In the genomic region with DNA sequence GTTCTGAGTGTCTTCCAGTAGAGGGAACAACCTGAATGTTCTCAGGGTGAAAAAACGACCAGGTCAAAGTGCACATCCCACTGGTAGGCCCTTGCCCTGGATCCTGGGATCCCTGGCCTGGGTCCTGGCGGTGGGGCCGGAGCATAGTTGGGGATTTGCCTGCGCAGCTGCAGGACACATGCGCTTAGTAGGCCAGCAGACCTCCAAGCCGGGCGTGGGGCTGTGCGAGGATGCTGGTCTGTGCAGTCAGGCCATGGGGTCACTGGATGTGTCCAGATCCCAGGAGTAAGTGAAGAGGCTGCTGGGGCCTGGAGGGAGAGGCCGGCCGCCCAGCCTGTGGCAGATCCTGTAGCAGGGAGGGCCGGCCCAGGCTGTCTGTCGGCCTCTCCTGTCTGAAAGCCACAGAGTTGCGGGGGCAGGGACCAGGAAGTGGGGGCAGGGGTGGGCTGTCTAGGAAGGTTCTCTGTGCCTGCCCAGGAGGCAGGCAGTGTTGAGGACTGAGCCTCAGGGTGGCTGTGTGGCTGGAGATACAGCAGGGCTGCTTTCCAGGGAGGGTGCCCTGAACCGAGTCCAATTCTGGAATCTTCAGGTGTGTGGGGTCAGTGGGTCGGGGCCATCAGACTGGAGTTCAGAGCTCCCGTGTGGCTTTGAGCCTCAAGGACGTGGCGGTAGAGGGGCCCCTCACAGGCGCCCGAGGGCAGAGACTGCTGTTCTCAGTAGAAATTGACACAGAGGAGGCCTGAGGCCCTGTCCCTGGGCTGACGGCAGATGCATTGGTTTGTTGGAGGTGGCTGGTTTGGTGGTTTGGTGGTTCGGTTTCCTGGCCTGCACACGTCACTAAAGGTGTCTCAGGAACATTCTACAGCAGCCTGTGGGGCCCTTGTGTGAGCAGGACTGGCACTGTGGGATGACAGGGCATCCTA, we compare ENCODE assay signal across 10 cellular contexts. TPM values are rescaled to one million over a fixed set of nuclear protein-coding genes. Genes with fewer than 3 reads are reported as not detected.
DNase-seq lines count a peak whose midpoint lies in the region; TF ChIP-seq lines count a peak whose summit lies in the region.
"Had no signal": no experiment of that assay in that cellular context is flagged by ENCODE, and none has a peak within 500 bp of the region (broad histone marks: within the 10 kb centered on the region; RNA-seq: fewer than 3 reads in every experiment).

No MANE protein-coding gene starts in this region.

- no peaks in the 10 kb centered on the region for H3K36me3 ChIP-seq in ectodermal cell (ENCODE audit: control insufficient read depth, insufficient read depth, low read length)

- H3K4me1 ChIP-seq in ectodermal cell (ENCODE audit: control insufficient read depth, insufficient read depth, low read length), result no peaks in the 10 kb centered on the region

- TF ChIP-seq CTCF in HL-60 (IDR thresholded peaks at IDR 0.05; ENCODE audit: insufficient read depth, low read length), result no peak
- TF ChIP-seq CTCF in type B pancreatic cell (conservative IDR thresholded peaks at IDR 0.05), result no peak

- H3K4me3 ChIP-seq in HL-60 (replicated peaks; ENCODE audit: insufficient read depth, low read length) (no peak overlapping the region), ectodermal cell (ENCODE audit: insufficient read depth, low read depth, low read length) (no peak overlapping the region)
- H3K4me3 ChIP-seq: esophagus muscularis mucosa had no signal

- H3K36me3 Mint-ChIP-seq in type B pancreatic cell, result no peaks in the 10 kb centered on the region

- H3K27me3 Mint-ChIP-seq in type B pancreatic cell, result no peaks in the 10 kb centered on the region

- H3K4me1 Mint-ChIP-seq in type B pancreatic cell (ENCODE audit: unreplicated experiment), result peaks cover 5% of the 10 kb centered on the region

- no peaks in the 10 kb centered on the region for H3K9me3 ChIP-seq in ectodermal cell (ENCODE audit: control insufficient read depth, low read length)
- H3K9me3 ChIP-seq: esophagus muscularis mucosa had no signal

- DNase-seq in HL-60 (ENCODE audit: low read depth in 1 of 2, low spot score in 1 of 2) (peak in 1 of 2 experiments; percentile 73), EL (no peak), type B pancreatic cell (ENCODE audit: extremely low spot score, unreplicated experiment) (no peak), NCI-H1694 treated with DMSO at 0.1 percent for 48 hours (lab: John Stamatoyannopoulos, UW) (no peak), posterior vena cava (ENCODE audit: low spot score) (no peak)
- DNase-seq in activated CD4-positive, alpha-beta T cell treated with anti-CD3 and anti-CD28 coated beads for 1 hour, result peak; percentile 54
- DNase-seq in stimulated activated CD4-positive, alpha-beta T cell treated with anti-CD3 and anti-CD28 coated beads, Interleukin-1b, Interleukin-23, amount 100 ng/mL, for 4 hours (ENCODE audit: low read depth in 2 of 2), result peak; percentile 18 to 21

- H3K27me3 ChIP-seq in HL-60 (ENCODE audit: insufficient read depth, poor library complexity, severe bottlenecking), result no peaks in the 10 kb centered on the region
- H3K27me3 ChIP-seq in ectodermal cell (ENCODE audit: control insufficient read depth, insufficient read depth, low read length, poor library complexity, severe bottlenecking), result no peaks in the 10 kb centered on the region
- H3K27me3 ChIP-seq: esophagus muscularis mucosa had no signal

- H3K27ac ChIP-seq in HL-60 (replicated peaks), result peak overlapping the region; percentile 81
- peak overlapping the region; percentile 44 for H3K27ac ChIP-seq in ectodermal cell (ENCODE audit: insufficient read depth, low read depth, low read length, poor library complexity, severe bottlenecking)

- intact Hi-C loops in posterior vena cava (cut with DNase I), result no loop called here

- 89 to 91% methylated on average over 23 of the region's 23 CpGs for WGBS in ectodermal cell, 2 experiments

- no peaks in the 10 kb centered on the region for H3K9me3 Mint-ChIP-seq in type B pancreatic cell

- no peak overlapping the region for H3K27ac Mint-ChIP-seq in type B pancreatic cell

- H3K4me3 Mint-ChIP-seq in type B pancreatic cell, result no peak overlapping the region

RNA-seq across cellular contexts. Expression of a gene that starts 17.2 kb away (rescaled TPM):
- 32.9 TPM for polyA plus RNA-seq in ectodermal cell (2013, experiment 1 of 4)
- 37.9 TPM for polyA plus RNA-seq in ectodermal cell (2013, experiment 2 of 4)
- polyA plus RNA-seq in ectodermal cell (2013, experiment 3 of 4), result 32.6 TPM
- polyA plus RNA-seq in ectodermal cell (2013, experiment 4 of 4), result 36.5 TPM
- 36.7 and 37.7 TPM in 2 replicates for total RNA-seq in type B pancreatic cell (ENCODE audit: low replicate concordance)
- 10 to 100 TPM; 10.7 to 14.2 TPM for total RNA-seq in posterior vena cava

RNA-seq across cellular contexts. Expression of a gene that starts 51.5 kb away (rescaled TPM):
- polyA plus RNA-seq in ectodermal cell (2013, experiment 1 of 4), result 83.9 TPM
- 83.1 TPM for polyA plus RNA-seq in ectodermal cell (2013, experiment 2 of 4)
- polyA plus RNA-seq in ectodermal cell (2013, experiment 3 of 4), result 46.7 TPM
- 56.9 TPM for polyA plus RNA-seq in ectodermal cell (2013, experiment 4 of 4)
- total RNA-seq in type B pancreatic cell (ENCODE audit: low replicate concordance) (87.9 and 88.6 TPM in 2 replicates), posterior vena cava (10 to 100 TPM; 61.0 to 62.6 TPM)

RNA-seq across cellular contexts. Expression of a gene that starts 57.9 kb away (rescaled TPM):
- polyA plus RNA-seq in ectodermal cell (2013, experiment 1 of 4), result 26.1 TPM
- polyA plus RNA-seq in ectodermal cell (2013, experiment 2 of 4), result 27.8 TPM
- polyA plus RNA-seq in ectodermal cell (2013, experiment 3 of 4), result 20.6 TPM
- polyA plus RNA-seq in ectodermal cell (2013, experiment 4 of 4), result 21.0 TPM
- 21.6 and 36.7 TPM in 2 replicates for total RNA-seq in type B pancreatic cell (ENCODE audit: low replicate concordance)
- 10 to 100 TPM; 17.0 to 17.8 TPM for total RNA-seq in posterior vena cava

RNA-seq across cellular contexts. Expression of a gene that starts 58.2 kb away (rescaled TPM):
- polyA plus RNA-seq in ectodermal cell (2013, experiment 1 of 4), result 0.89 TPM
- polyA plus RNA-seq in ectodermal cell (2013, experiment 2 of 4), result 0.68 TPM
- 0.11 TPM for polyA plus RNA-seq in ectodermal cell (2013, experiment 3 of 4)
- 0.20 TPM for polyA plus RNA-seq in ectodermal cell (2013, experiment 4 of 4)
- 0.74 and 2.6 TPM in 2 replicates for total RNA-seq in type B pancreatic cell (ENCODE audit: low replicate concordance)
- under 1 TPM; 0.32 to 0.43 TPM for total RNA-seq in posterior vena cava
- total RNA-seq: G401 had no signal

Comparison
In these comparisons a context has a peak if more than half of its experiments do, and no peak if none do; other contexts are left out.
1. DNase-seq: peak in activated CD4-positive, alpha-beta T cell treated with anti-CD3 and anti-CD28 coated beads for 1 hour (single experiment) and stimulated activated CD4-positive, alpha-beta T cell treated with anti-CD3 and anti-CD28 coated beads, Interleukin-1b, Interleukin-23, amount 100 ng/mL, for 4 hours (2 of 2); none in EL (single experiment), type B pancreatic cell (single experiment), NCI-H1694 treated with DMSO at 0.1 percent for 48 hours (single experiment) and posterior vena cava (single experiment).